Comparison of ENCODE assay signal across 23 cellular contexts in the genomic region with DNA sequence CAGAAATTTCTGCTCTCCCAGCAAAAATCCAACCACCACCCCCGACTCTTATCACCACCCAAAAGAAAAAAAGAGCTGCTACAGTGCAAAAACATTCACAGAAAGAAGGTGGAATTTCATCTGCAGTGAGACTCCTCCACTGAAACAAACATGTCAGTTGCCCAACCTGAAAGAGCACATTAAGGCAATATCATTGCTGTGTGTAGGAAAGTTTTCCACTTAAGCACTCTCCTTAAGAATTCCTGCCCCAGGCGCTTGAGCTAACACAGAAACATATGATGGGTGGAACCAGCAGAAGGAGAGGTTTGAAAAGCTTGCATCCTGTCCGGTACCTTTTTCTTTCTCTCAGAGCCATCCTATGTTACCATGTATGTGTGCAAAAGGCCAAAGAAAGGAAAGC.
A peak's percentile ranks its signal among the peaks of the same experiment; 100 is the strongest.
DNase-seq lines count a peak whose midpoint lies in the region; ATAC-seq, FAIRE-seq and TF ChIP-seq lines count a peak whose summit lies in the region.
"Had no signal": no experiment of that assay in that cellular context is flagged by ENCODE, and none has a peak within 500 bp of the region (broad histone marks: within the 10 kb centered on the region; RNA-seq: fewer than 3 reads in every experiment).

No MANE protein-coding gene starts in this region.

- no peak overlapping the region for H3K4me2 ChIP-seq in DND-41 (ENCODE audit: insufficient read depth, low read length)
- peak overlapping the region; percentile 15 for H3K4me2 ChIP-seq in trophoblast cell (ENCODE audit: low read length)

- no peaks in the 10 kb centered on the region for H3K27me3 ChIP-seq in DND-41 (ENCODE audit: insufficient read depth, low read length, poor library complexity)
- H3K27me3 ChIP-seq in bronchial epithelial cell (ENCODE audit: control insufficient read depth, insufficient read depth, low read length), result no peaks in the 10 kb centered on the region
- H3K27me3 ChIP-seq in left lung, result no peaks in the 10 kb centered on the region
- no peaks in the 10 kb centered on the region for H3K27me3 ChIP-seq in trophoblast cell (ENCODE audit: insufficient read depth, low read length)

- no peak overlapping the region for H3K9ac ChIP-seq in DND-41 (ENCODE audit: low read depth, low read length)
- no peak overlapping the region for H3K9ac ChIP-seq in trophoblast cell (ENCODE audit: low read length)

- H2BK12ac ChIP-seq in trophoblast cell (ENCODE audit: low read length), result no peak overlapping the region

- H3K36me3 ChIP-seq in DND-41 (ENCODE audit: insufficient read depth, low read length) (no peaks in the 10 kb centered on the region), bronchial epithelial cell (ENCODE audit: control insufficient read depth, insufficient read depth, low read length) (no peaks in the 10 kb centered on the region), left lung (no peaks in the 10 kb centered on the region), trophoblast cell (ENCODE audit: control insufficient read depth in 1 of 2, insufficient read depth in 2 of 2, low read length in 2 of 2) (no peaks in the 10 kb centered on the region)
- H3K36me3 ChIP-seq: HAP-1 had no signal

- no peak overlapping the region for H4K12ac ChIP-seq in trophoblast cell (ENCODE audit: low read depth, low read length)

- no CpG with 5 or more reads among the region's 3 CpGs for WGBS in trophoblast cell (ENCODE audit: extremely low coverage, insufficient coverage, insufficient read length)

- TF ChIP-seq CTCF in DND-41 (IDR thresholded peaks at IDR 0.05; ENCODE audit: borderline replicate concordance, extremely low read depth, low read length, poor library complexity, severe bottlenecking), result no peak
- no peak for TF ChIP-seq CTCF in bronchial epithelial cell (IDR thresholded peaks at IDR 0.05; ENCODE audit: insufficient read depth, low read length, severe bottlenecking)
- no peak for TF ChIP-seq CTCF in left lung (IDR thresholded peaks at IDR 0.05)

- no peak for FAIRE-seq in bronchial epithelial cell (lab: Jason Lieb, UNC)
- FAIRE-seq: D721Med, GM12878 had no signal

- H3K18ac ChIP-seq in trophoblast cell (ENCODE audit: low read length), result no peak overlapping the region

- H4K91ac ChIP-seq in trophoblast cell (ENCODE audit: low read depth, low read length), result no peak overlapping the region

- no peak overlapping the region for H2AK5ac ChIP-seq in trophoblast cell (ENCODE audit: low read length)

- H4K8ac ChIP-seq in trophoblast cell (ENCODE audit: low read depth, low read length), result no peak overlapping the region

- peaks cover 10% of the 10 kb centered on the region for H3K4me1 ChIP-seq in DND-41 (ENCODE audit: insufficient read depth, low read length)
- peaks cover 10 to 11% of the 10 kb centered on the region in 2 donors for H3K4me1 ChIP-seq in left lung
- H3K4me1 ChIP-seq in trophoblast cell (ENCODE audit: control insufficient read depth in 1 of 2, insufficient read depth in 2 of 2, low read length in 2 of 2), result peaks cover 11 to 12% of the 10 kb centered on the region in 2 experiments
- H3K4me1 ChIP-seq: HAP-1 had no signal

- H3K79me2 ChIP-seq in DND-41 (ENCODE audit: insufficient read depth, low read length) (no peaks in the 10 kb centered on the region), trophoblast cell (ENCODE audit: control insufficient read depth, insufficient read depth, low read length, poor library complexity) (peaks cover 2% of the 10 kb centered on the region)

- H3K9me3 ChIP-seq in DND-41 (ENCODE audit: insufficient read depth, low read length, severe bottlenecking), result no peaks in the 10 kb centered on the region
- H3K9me3 ChIP-seq in left lung, result no peaks in the 10 kb centered on the region
- H3K9me3 ChIP-seq in trophoblast cell (ENCODE audit: insufficient read depth, low read depth, low read length), result no peaks in the 10 kb centered on the region
- H3K9me3 ChIP-seq: HAP-1 had no signal

- DNase-seq in DND-41 (no peak), bronchial epithelial cell (ENCODE audit: low read depth) (peak; percentile 33), left lung (no peak), trophoblast cell (peak; percentile 87 to 97), NCI-H1105 treated with DMSO at 0.1 percent for 48 hours (lab: John Stamatoyannopoulos, UW) (no peak), NOMO-1 (lab: John Stamatoyannopoulos, UW; ENCODE audit: unreplicated experiment in 2 of 2) (no peak), NCI-H446 treated with DMSO at 0.1 percent for 48 hours (lab: John Stamatoyannopoulos, UW) (no peak), ecto neural progenitor cell (ENCODE audit: low spot score) (no peak)
- DNase-seq: EL, GDM1, GOT3, HFFc6, KG1, MM.1S, NCI-H1417, NCI-H1694, NCI-H2029 treated with DMSO at 0.1 percent for 48 hours, NCI-H526 treated with DMSO at 0.1 percent for 48 hours, SHP77 had no signal

- H3K27ac ChIP-seq in DND-41 (ENCODE audit: low read length) (no peak overlapping the region), left lung (peak overlapping the region in 1 of 2 donors; percentile 13), trophoblast cell (ENCODE audit: low read depth, low read length) (peak overlapping the region; percentile 83)
- H3K27ac ChIP-seq: RWPE1 had no signal

- H3K23ac ChIP-seq in trophoblast cell (ENCODE audit: low read length), result no peak overlapping the region

- H4K20me1 ChIP-seq in DND-41 (ENCODE audit: insufficient read depth, low read length), result no peaks in the 10 kb centered on the region

- peaks cover 12% of the 10 kb centered on the region for H3K79me1 ChIP-seq in trophoblast cell (ENCODE audit: low read length)

- H3K14ac ChIP-seq in trophoblast cell (ENCODE audit: low read length), result no peak overlapping the region

- H2BK5ac ChIP-seq in trophoblast cell (ENCODE audit: low read depth, low read length, poor library complexity), result peak overlapping the region; percentile 83

- no peak overlapping the region for H3K4ac ChIP-seq in trophoblast cell (ENCODE audit: low read depth, low read length)

- H2AFZ ChIP-seq in DND-41 (ENCODE audit: low read depth, low read length) (peak overlapping the region; percentile 14; the same call in 1 of the 2 replicates), trophoblast cell (ENCODE audit: insufficient read depth, low read length, poor library complexity) (no peak overlapping the region)

- intact Hi-C loops in left lung (cut with DNase I), result no loop called here

- H3K4me3 ChIP-seq in DND-41 (ENCODE audit: low read depth in 1 of 2, low read length in 2 of 2), result no peak overlapping the region
- no peak overlapping the region for H3K4me3 ChIP-seq in bronchial epithelial cell (ENCODE audit: low read depth, low read length)
- no peak overlapping the region for H3K4me3 ChIP-seq in left lung
- no peak overlapping the region for H3K4me3 ChIP-seq in trophoblast cell (ENCODE audit: low read depth, low read length)
- H3K4me3 ChIP-seq: GM12878, HAP-1 had no signal

- ATAC-seq in DND-41 (ENCODE audit: insufficient read depth, low read depth), result no peak
- peak; percentile 84 for ATAC-seq in left lung
- ATAC-seq: GM12878 had no signal

- no peak overlapping the region for H2BK120ac ChIP-seq in trophoblast cell (ENCODE audit: insufficient read depth, low read length, poor library complexity)

Comparison
In these comparisons a context has a peak if more than half of its experiments do, and no peak if none do; other contexts are left out.
1. DNase-seq: peak in bronchial epithelial cell (single experiment) and trophoblast cell (2 of 2); none in DND-41 (single experiment), left lung (0 of 2), NCI-H1105 treated with DMSO at 0.1 percent for 48 hours (single experiment), NOMO-1 (0 of 2), NCI-H446 treated with DMSO at 0.1 percent for 48 hours (single experiment) and ecto neural progenitor cell (single experiment).